ENCODE assay signal across 27 cellular contexts in the genomic region with DNA sequence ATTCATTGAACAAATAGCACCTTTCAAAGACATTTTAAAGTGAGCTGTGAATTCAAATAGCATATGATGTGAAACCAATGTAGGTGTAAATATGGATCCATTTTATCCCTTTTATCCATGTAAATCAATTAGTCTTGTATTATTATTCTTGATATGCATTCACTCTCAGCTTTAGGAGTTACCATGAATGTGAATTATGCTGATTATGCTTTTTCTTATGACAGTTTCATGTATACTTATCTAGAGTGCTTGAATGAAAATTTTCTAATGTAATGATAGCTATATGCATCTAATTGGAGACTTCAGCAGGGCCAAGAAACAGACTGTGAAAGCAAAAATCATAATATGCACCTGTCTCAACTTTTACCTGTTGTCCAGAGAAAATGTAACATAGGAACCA.
"Had no signal": no experiment of that assay in that cellular context is flagged by ENCODE, and none has a peak within 500 bp of the region (broad histone marks: within the 10 kb centered on the region; RNA-seq: fewer than 3 reads in every experiment).

No MANE protein-coding gene starts in this region.

- H3K27me3 ChIP-seq: ascending aorta, brain microvascular endothelial cell, esophagus squamous epithelium, gastroesophageal sphincter, heart right ventricle had no signal

- ATAC-seq: activated CD4-positive, alpha-beta T cell treated with anti-CD3 and anti-CD28 coated beads for 36 hours; activated CD8-positive, alpha-beta memory T cell treated with anti-CD3 and anti-CD28 coated beads, Interleukin-2, amount 10 ng/mL, durations not matched to agents 7 days and 5 days; activated CD8-positive, alpha-beta T cell treated with anti-CD3 and anti-CD28 coated beads, Interleukin-2, amount 10 ng/mL, durations not matched to agents 7 days and 5 days; effector memory CD8-positive, alpha-beta T cell; gastroesophageal sphincter; heart right ventricle had no signal

- H3K4me1 ChIP-seq: ascending aorta, esophagus squamous epithelium, gastroesophageal sphincter had no signal

- H3K27ac ChIP-seq: ascending aorta, brain microvascular endothelial cell, esophagus squamous epithelium, gastroesophageal sphincter, heart right ventricle had no signal

- H3K36me3 ChIP-seq: ascending aorta, brain microvascular endothelial cell, esophagus squamous epithelium, gastroesophageal sphincter, heart right ventricle had no signal

- FAIRE-seq: colon had no signal

- H3K9me3 ChIP-seq: ascending aorta, esophagus squamous epithelium, gastroesophageal sphincter, heart right ventricle had no signal

- DNase-seq: activated CD4-positive, alpha-beta memory T cell treated with anti-CD3 and anti-CD28 coated beads for 36 hours; activated CD4-positive, alpha-beta T cell treated with anti-CD3 and anti-CD28 coated beads for 36 hours; activated CD4-positive, alpha-beta T cell treated with anti-CD3 and anti-CD28 coated beads, Interleukin-2, amount 10 ng/mL, durations not matched to agents 24 days and 14 days; activated CD4-positive, CD25-positive, alpha-beta regulatory T cell; activated CD4-positive, CD25-positive, alpha-beta regulatory T cell treated with anti-CD3 and anti-CD28 coated beads, Interleukin-2, amount 50 U/mL, for 72 hours; activated CD8-positive, alpha-beta memory T cell treated with anti-CD3 and anti-CD28 coated beads, Interleukin-2, amount 10 ng/mL, durations not matched to agents 7 days and 5 days; activated CD8-positive, alpha-beta memory T cell treated with anti-CD3 and anti-CD28 coated beads, Interleukin-2, amount 50 U/mL, for 4 hours; activated CD8-positive, alpha-beta T cell treated with anti-CD3 and anti-CD28 coated beads, Interleukin-2, amount 10 ng/mL, durations not matched to agents 7 days and 5 days; activated gamma-delta T cell; activated naive CD4-positive, alpha-beta T cell; activated naive CD4-positive, alpha-beta T cell treated with anti-CD3 and anti-CD28 coated beads, Interleukin-2, amount 10 ng/mL, durations not matched to agents 7 days and 5 days; activated naive CD8-positive, alpha-beta T cell treated with anti-CD3 and anti-CD28 coated beads, Interleukin-2, amount 10 ng/mL, durations not matched to agents 7 days and 5 days; activated T-cell treated with anti-CD3 and anti-CD28 coated beads, Interleukin-2, amount 50 U/mL, for 24 hours; activated T-cell treated with anti-CD3 and anti-CD28 coated beads, Interleukin-2, amount 50 U/mL, for 72 hours; brain microvascular endothelial cell; caudate nucleus; cortex of kidney; dermis blood vessel endothelial cell; effector CD4-positive, alpha-beta T cell; effector memory CD8-positive, alpha-beta T cell; esophagus squamous epithelium; foreskin melanocyte; heart right ventricle; T-helper 2 cell had no signal

- H3K4me3 ChIP-seq: ascending aorta, esophagus squamous epithelium, gastroesophageal sphincter, heart right ventricle had no signal
